Comparison of ENCODE assay signal across 14 cellular contexts in genomic region chr15:63038926-63039673, GRCh38. TPM values are rescaled to one million over a fixed set of nuclear protein-coding genes. Genes with fewer than 3 reads are reported as not detected.
DNase-seq lines count a peak whose midpoint lies in the region; ATAC-seq, FAIRE-seq and TF ChIP-seq lines count a peak whose summit lies in the region.
"Had no signal": no experiment of that assay in that cellular context is flagged by ENCODE, and none has a peak within 500 bp of the region (broad histone marks: within the 10 kb centered on the region; RNA-seq: fewer than 3 reads in every experiment).

No MANE protein-coding gene starts in this region.

- no peak for TF ChIP-seq RAD21 in K562 (CRISPR knock-in tag; conservative IDR thresholded peaks at IDR 0.05 in 1 of 2, IDR thresholded peaks at IDR 0.05 in 1 of 2)

- no peaks in the 10 kb centered on the region for H3K9me1 ChIP-seq in K562 (ENCODE audit: control insufficient read depth, insufficient read depth, low read length)

- H3K79me2 ChIP-seq in K562 (ENCODE audit: control insufficient read depth, insufficient read depth, low read length) (no peaks in the 10 kb centered on the region), hepatocyte (peaks cover 9% of the 10 kb centered on the region)

- no peaks in the 10 kb centered on the region for H3K9me2 ChIP-seq in hepatocyte (replicated peaks; ENCODE audit: insufficient read depth)

- H3K4me2 ChIP-seq in K562 (ENCODE audit: insufficient read depth, low read length): no peak overlapping the region
- H3K4me2 ChIP-seq in hepatocyte: no peak overlapping the region

- in situ Hi-C loops in K562 (cut with MboI): no loop called here

- no peak for FAIRE-seq in K562 (lab: Jason Lieb, UNC)

- CTCF ChIA-PET in K562 (lab: Yijun Ruan, JAX; ENCODE audit: low intra/inter-chr PET ratio): interaction anchor here (0.6 kb wide), 1 partner anchor 1218 kb away, joined by 3 read pairs; no protein-coding TSS in a partner anchor

- H3K27me3 ChIP-seq in K562 (ENCODE audit: control insufficient read depth in 2 of 2, insufficient read depth in 2 of 2, low read length in 2 of 2) (peaks cover 61 to 79% of the 10 kb centered on the region in 2 experiments), hepatocyte (peaks cover 8% of the 10 kb centered on the region), stomach smooth muscle (ENCODE audit: control insufficient read depth in 1 of 2, insufficient read depth in 2 of 2, low read length in 2 of 2) (no peaks in the 10 kb centered on the region)

- TF ChIP-seq POLR2A in K562 (conservative IDR thresholded peaks at IDR 0.05): no peak

- POLR2A ChIA-PET in K562 (lab: Yijun Ruan, JAX): interaction anchor here (0.6 to 1.4 kb wide), 3 partner anchors 18 to 48 kb away, joined by 3 to 4 read pairs (median 3); no protein-coding TSS in a partner anchor

- no peak for TF ChIP-seq EP300 in K562 (IDR thresholded peaks at IDR 0.05; ENCODE audit: low read length)

- no peaks in the 10 kb centered on the region for H4K20me1 ChIP-seq in K562 (replicated peaks; ENCODE audit: control insufficient read depth, insufficient read depth, low read length)
- no peaks in the 10 kb centered on the region for H4K20me1 ChIP-seq in hepatocyte (ENCODE audit: insufficient read depth, poor library complexity, severe bottlenecking)

- BruUV-seq in K562 (replicated peaks; lab: Mats Ljungman, UMichigan): no TSS peak

- ATAC-seq in K562: no peak
- no peak for ATAC-seq in HG03442 (IDR thresholded peaks at IDR 0.05; ENCODE audit: unreplicated experiment)
- ATAC-seq: stimulated activated effector memory CD8-positive, alpha-beta T cell treated with anti-CD3 and anti-CD28 coated beads, Interleukin-12 subunit alpha, Interleukin-12 subunit beta, amount 100 ng/mL, for 72 hours had no signal

- H3K36me3 ChIP-seq in K562 (ENCODE audit: control insufficient read depth, insufficient read depth, low read length) (no peaks in the 10 kb centered on the region), hepatocyte (replicated peaks; ENCODE audit: insufficient read depth, low read depth) (no peaks in the 10 kb centered on the region), stomach smooth muscle (ENCODE audit: control insufficient read depth in 2 of 2, insufficient read depth in 2 of 2, low read length in 2 of 2) (peaks cover 3 to 5% of the 10 kb centered on the region in 2 donors)

- H2AFZ ChIP-seq in K562 (ENCODE audit: low read depth, low read length) (no peak overlapping the region), hepatocyte (no peak overlapping the region)

- TF ChIP-seq CTCF in K562 (IDR thresholded peaks at IDR 0.05 in 2 of 3, conservative IDR thresholded peaks at IDR 0.05 in 1 of 3; ENCODE audit: insufficient read depth in 2 of 3, low read depth in 1 of 3, low read length in 3 of 3): no peak
- no peak for TF ChIP-seq CTCF in hepatocyte (IDR thresholded peaks at IDR 0.05; ENCODE audit: poor library complexity)

- WGBS in K562 (ENCODE audit: insufficient coverage, low coverage, missing lambda C conversion rate): 1% methylated on average over 5 of the region's 5 CpGs
- WGBS in hepatocyte (ENCODE audit: low lambda C conversion rate, missing lambda C conversion rate): 81% methylated on average over 5 of the region's 5 CpGs

- DNase-seq in GM04503 (ENCODE audit: low read depth) (peak; percentile 80), K562 (ENCODE audit: extremely low read depth in 1 of 4, low spot score in 3 of 4) (no peak), hepatocyte (ENCODE audit: low spot score) (no peak), NCI-H187 treated with DMSO at 0.1 percent for 48 hours (lab: John Stamatoyannopoulos, UW) (no peak), SK-N-DZ (ENCODE audit: low spot score) (no peak)
- DNase-seq: activated CD4-positive, alpha-beta memory T cell treated with anti-CD3 and anti-CD28 coated beads, Interleukin-2, amount 10 ng/mL, durations not matched to agents 7 days and 5 days; anterior cingulate cortex; CD4-positive, CD25-positive, alpha-beta regulatory T cell; Karpas-422; NCI-H1436 had no signal

- no peaks in the 10 kb centered on the region; the same call in 1 of the 2 replicates for H3K9me3 ChIP-seq in K562 (replicated peaks; ENCODE audit: control insufficient read depth, insufficient read depth, low read depth, low read length)
- H3K9me3 ChIP-seq in hepatocyte (ENCODE audit: low read depth): no peaks in the 10 kb centered on the region
- peaks cover 0 to 7% of the 10 kb centered on the region in 2 donors for H3K9me3 ChIP-seq in stomach smooth muscle (ENCODE audit: control insufficient read depth in 2 of 2, low read length in 2 of 2)

- intact Hi-C loops in K562 (cut with micrococcal nuclease): no loop called here

- H3K4me1 ChIP-seq in K562 (replicated peaks in 1 of 2; ENCODE audit: control insufficient read depth in 2 of 2, insufficient read depth in 2 of 2, low read length in 2 of 2) (peaks cover 0 to 19% of the 10 kb centered on the region in 2 experiments; a peak in 2 of 5 replicates), hepatocyte (ENCODE audit: insufficient read depth) (peaks cover 18% of the 10 kb centered on the region), stomach smooth muscle (ENCODE audit: control insufficient read depth, insufficient read depth, low read length) (peaks cover 10% of the 10 kb centered on the region)

- H3K9ac ChIP-seq in K562 (ENCODE audit: insufficient read depth in 1 of 2, low read depth in 2 of 2, low read length in 2 of 2) (no peak overlapping the region), stomach smooth muscle (ENCODE audit: low read length in 2 of 2) (no peak overlapping the region)

- H3K4me3 ChIP-seq in K562 (no peak overlapping the region), hepatocyte (no peak overlapping the region), stomach smooth muscle (ENCODE audit: low read length in 2 of 2) (no peak overlapping the region)
- H3K4me3 ChIP-seq: skin epidermis had no signal

- no peak overlapping the region for H3K27ac ChIP-seq in K562 (ENCODE audit: extremely low read depth, low read depth, low read length)
- peak overlapping the region; percentile 2 for H3K27ac ChIP-seq in hepatocyte
- H3K27ac ChIP-seq in stomach smooth muscle (ENCODE audit: low read length): peak overlapping the region; percentile 11

TF ChIP-seq in K562, 482 proteins besides CTCF, POLR2A, EP300 and RAD21:
- TF ChIP-seq BCOR (IDR thresholded peaks at IDR 0.05) (no peak), ZNF12 (CRISPR knock-in tag; IDR thresholded peaks at IDR 0.05) (peak; percentile 79; the same call in 1 of the 2 replicates)

RNA-seq across cellular contexts. Expression of gene TPM1, which starts 3.4 kb away (rescaled TPM):
- 40.0 and 70.8 TPM in 2 replicates for total RNA-seq in K562 (2011; cell fraction: chromatin; rRNA removed; ENCODE audit: low replicate concordance)
- 25.8 and 35.0 TPM in 2 replicates for total RNA-seq in K562 (2011; cell fraction: nucleolus; rRNA removed)
- 50.5 and 78.6 TPM in 2 replicates for total RNA-seq in K562 (2011; cell fraction: nucleoplasm; rRNA removed)
- total RNA-seq in K562 (2014; rRNA removed) (49.9 and 52.9 TPM in 2 replicates), K562 (2014; rRNA removed; fragmentation: Illumina TruSeq; extraction: Trizol) (49.2 and 51.0 TPM in 2 replicates), K562 (2015; rRNA removed; fragmentation: Illumina TruSeq; extraction: Trizol) (42.0 and 43.1 TPM in 2 replicates), K562 (2021) (37.2 and 38.5 TPM in 2 replicates), hepatocyte (283 and 291 TPM in 2 replicates)
- polyA plus RNA-seq in K562 (2011; rRNA removed) (36.0 and 42.1 TPM in 2 replicates), K562 (2014; fragmentation: Illumina TruSeq; extraction: Trizol) (40.0 and 49.5 TPM in 2 replicates), K562 (2014; fragmentation: Nextera tagmentation; extraction: Ambion mirVana) (10 to 100 TPM in 1 of 2 experiments, 1 to 10 TPM in 1; 8.1 to 11.1 TPM), K562 (2014; rRNA removed) (53.9 and 54.5 TPM in 2 replicates), hepatocyte (353 and 477 TPM in 2 replicates)
- 14.9 and 22.5 TPM in 2 replicates for polyA plus RNA-seq in K562 (2011; cell fraction: cytosol; rRNA removed)
- polyA plus RNA-seq in K562 (2011; cell fraction: nucleus; rRNA removed): 33.8 and 50.9 TPM in 2 replicates
- polyA plus RNA-seq in K562 (2012): 46.9 and 77.8 TPM in 2 replicates
- polyA minus RNA-seq in K562 (2011; rRNA and poly(A)+ RNA removed): 28.7 and 39.2 TPM in 2 replicates
- polyA minus RNA-seq in K562 (2011; cell fraction: cytosol; rRNA and poly(A)+ RNA removed): 12.6 and 14.0 TPM in 2 replicates
- 23.7 and 44.0 TPM in 2 replicates for polyA minus RNA-seq in K562 (2011; cell fraction: nucleus; rRNA and poly(A)+ RNA removed)
- 151 and 160 TPM in 2 replicates for polyA plus RNA-seq in SK-N-DZ (2014; cell fraction: cytosol; rRNA removed)
- 148 and 158 TPM in 2 replicates for polyA plus RNA-seq in SK-N-DZ (2014; cell fraction: nucleus; rRNA removed)
